ENCODE assay signal across 17 cellular contexts in the genomic region with DNA sequence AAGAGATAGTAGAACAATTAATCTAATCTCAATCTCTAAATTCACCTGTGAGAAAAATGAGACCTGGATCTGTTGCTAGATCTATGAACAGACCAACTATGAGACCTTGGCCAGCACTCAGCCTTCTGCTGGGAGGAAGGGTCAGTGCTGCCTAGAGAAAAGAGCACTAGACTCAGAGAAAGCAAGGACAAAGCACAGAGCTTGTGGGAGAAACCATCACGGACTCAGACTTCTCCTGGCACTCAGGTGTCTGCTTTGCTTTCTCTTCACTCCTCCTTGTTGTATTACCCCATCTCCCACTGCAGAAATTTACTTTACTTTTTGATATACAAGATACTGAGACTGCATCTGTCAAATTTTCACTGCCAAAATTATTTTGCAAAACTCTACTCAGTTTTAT.
A peak's percentile ranks its signal among the peaks of the same experiment; 100 is the strongest.
DNase-seq lines count a peak whose midpoint lies in the region; ATAC-seq and TF ChIP-seq lines count a peak whose summit lies in the region.
"Had no signal": no experiment of that assay in that cellular context is flagged by ENCODE, and none has a peak within 500 bp of the region (broad histone marks: within the 10 kb centered on the region; RNA-seq: fewer than 3 reads in every experiment).

No MANE protein-coding gene starts in this region.

- H3K4me1 ChIP-seq in GM23338 (ENCODE audit: insufficient read depth) (no peaks in the 10 kb centered on the region), iPS-15b (ENCODE audit: control insufficient read depth, insufficient read depth, low read length) (no peaks in the 10 kb centered on the region), smooth muscle cell (ENCODE audit: low read depth) (no peaks in the 10 kb centered on the region)
- H3K4me1 ChIP-seq: BE2C, Peyer's patch had no signal

- H3K4me2 ChIP-seq in GM23338 (peak overlapping the region; percentile 58; the same call in 1 of the 2 replicates), smooth muscle cell (peak overlapping the region; percentile 57)
- H3K4me2 ChIP-seq: KMS-11 had no signal

- ATAC-seq in GM23338 (no peak), GM21737 (IDR thresholded peaks at IDR 0.05; ENCODE audit: unreplicated experiment) (no peak)

- H2AFZ ChIP-seq in GM23338, result no peak overlapping the region
- peak overlapping the region; percentile 71 for H2AFZ ChIP-seq in smooth muscle cell (ENCODE audit: low read depth)

- H3K4me3 Mint-ChIP-seq in GM23338, result no peak overlapping the region
- H3K4me3 Mint-ChIP-seq: CD4-positive, alpha-beta memory T cell had no signal

- H3K9ac ChIP-seq in iPS-15b (ENCODE audit: low read depth, low read length) (peak overlapping the region; percentile 82), smooth muscle cell (ENCODE audit: low read depth) (peak overlapping the region; percentile 40)
- H3K9ac ChIP-seq: KMS-11 had no signal

- peaks cover 5% of the 10 kb centered on the region; the same call in 2 of the 3 replicates for H3K36me3 Mint-ChIP-seq in GM23338 (ENCODE audit: low read depth)
- H3K36me3 Mint-ChIP-seq: CD4-positive, alpha-beta memory T cell had no signal

- H3K36me3 ChIP-seq in GM23338 (ENCODE audit: insufficient read depth) (no peaks in the 10 kb centered on the region), iPS-15b (ENCODE audit: control insufficient read depth, insufficient read depth, low read length) (no peaks in the 10 kb centered on the region), smooth muscle cell (ENCODE audit: low read depth) (no peaks in the 10 kb centered on the region)
- H3K36me3 ChIP-seq: BE2C, MG63, Peyer's patch had no signal

- H4K20me1 ChIP-seq in GM23338 (replicated peaks; ENCODE audit: insufficient read depth) (no peaks in the 10 kb centered on the region), smooth muscle cell (ENCODE audit: low read depth) (no peaks in the 10 kb centered on the region)

- DNase-seq in GM23338 (ENCODE audit: low spot score) (no peak), RPMI8226 (peak; percentile 64), smooth muscle cell (lab: John Stamatoyannopoulos, UW; ENCODE audit: unreplicated experiment) (no peak), GOT3 (lab: John Stamatoyannopoulos, UW) (no peak), NK-92 (lab: John Stamatoyannopoulos, UW; ENCODE audit: unreplicated experiment) (no peak)
- DNase-seq: BE2C; CD4-positive, alpha-beta memory T cell; MG63; NCI-H1930; NCI-H2171; NCI-H446 treated with DMSO at 0.1 percent for 48 hours; NCI-H748 treated with DMSO at 0.1 percent for 48 hours; Peyer's patch; SHP77 treated with DMSO at 0.1 percent for 48 hours had no signal

- WGBS in smooth muscle cell (ENCODE audit: low lambda C conversion rate), result 88% methylated on average over 1 of the region's 1 CpG

- TF ChIP-seq CTCF in GM23338 (conservative IDR thresholded peaks at IDR 0.05; ENCODE audit: low read depth in 2 of 2) (no peak), smooth muscle cell (IDR thresholded peaks at IDR 0.05; ENCODE audit: borderline replicate concordance, insufficient read depth, poor library complexity, severe bottlenecking) (no peak)

- H3K9me3 ChIP-seq in iPS-15b (ENCODE audit: control insufficient read depth, insufficient read depth, low read length) (no peaks in the 10 kb centered on the region), smooth muscle cell (replicated peaks; ENCODE audit: low read depth) (no peaks in the 10 kb centered on the region)
- H3K9me3 ChIP-seq: BE2C, MG63, Peyer's patch had no signal

- H3K4me1 Mint-ChIP-seq in GM23338, result peaks cover 6% of the 10 kb centered on the region; the same call in 2 of the 3 replicates
- H3K4me1 Mint-ChIP-seq: CD4-positive, alpha-beta memory T cell had no signal

- no peaks in the 10 kb centered on the region for H3K27me3 ChIP-seq in GM23338 (ENCODE audit: insufficient read depth)
- no peaks in the 10 kb centered on the region for H3K27me3 ChIP-seq in iPS-15b (ENCODE audit: control insufficient read depth, insufficient read depth, low read length)
- no peaks in the 10 kb centered on the region for H3K27me3 ChIP-seq in smooth muscle cell (ENCODE audit: low read depth)
- H3K27me3 ChIP-seq: BE2C, MG63, Peyer's patch had no signal

- H3K79me2 ChIP-seq in GM23338 (replicated peaks; ENCODE audit: insufficient read depth) (no peaks in the 10 kb centered on the region), smooth muscle cell (ENCODE audit: low read depth) (no peaks in the 10 kb centered on the region)

- H3K27ac Mint-ChIP-seq in GM23338, result no peak overlapping the region; the same call in 1 of the 2 replicates
- H3K27ac Mint-ChIP-seq: CD4-positive, alpha-beta memory T cell had no signal

- H3K27ac ChIP-seq in GM23338 (ENCODE audit: low read depth) (peak overlapping the region; percentile 13; the same call in 1 of the 2 replicates), smooth muscle cell (ENCODE audit: low read depth) (peak overlapping the region; percentile 61)
- H3K27ac ChIP-seq: KMS-11, Peyer's patch had no signal

- H3F3A ChIP-seq in GM23338 (replicated peaks; ENCODE audit: low read depth) (no peaks in the 10 kb centered on the region), smooth muscle cell (ENCODE audit: low read depth) (no peaks in the 10 kb centered on the region)

- H3K27me3 Mint-ChIP-seq in GM23338 (ENCODE audit: insufficient read depth, low read depth, poor library complexity), result no peaks in the 10 kb centered on the region
- H3K27me3 Mint-ChIP-seq: CD4-positive, alpha-beta memory T cell had no signal

- peak overlapping the region; percentile 41 for H3K4me3 ChIP-seq in GM23338
- peak overlapping the region; percentile 56 for H3K4me3 ChIP-seq in iPS-15b (ENCODE audit: low read depth, low read length)
- H3K4me3 ChIP-seq in smooth muscle cell, result peak overlapping the region; percentile 36
- H3K4me3 ChIP-seq: MG63, Peyer's patch had no signal

- no peaks in the 10 kb centered on the region for H3K9me2 ChIP-seq in GM23338 (ENCODE audit: insufficient read depth)

- H3K9me3 Mint-ChIP-seq in GM23338, result peaks cover 9% of the 10 kb centered on the region; the same call in 2 of the 3 replicates

TF ChIP-seq in GM23338, 12 proteins besides CTCF, POLR2A, EP300 and RAD21 (continues in another document):
- TF ChIP-seq JUNB (IDR thresholded peaks at IDR 0.05; ENCODE audit: unreplicated experiment) (no peak), ZNF331 (CRISPR knock-in tag; IDR thresholded peaks at IDR 0.05; ENCODE audit: low read depth) (no peak), STAT1 (IDR thresholded peaks at IDR 0.05; ENCODE audit: unreplicated experiment) (no peak), EZH2 (IDR thresholded peaks at IDR 0.05; ENCODE audit: low read depth, unreplicated experiment) (no peak), ZNF114 (CRISPR knock-in tag; IDR thresholded peaks at IDR 0.05) (no peak), EZH2phosphoT487 (IDR thresholded peaks at IDR 0.05; ENCODE audit: unreplicated experiment) (no peak)
- TF ChIP-seq, protein P1, sequence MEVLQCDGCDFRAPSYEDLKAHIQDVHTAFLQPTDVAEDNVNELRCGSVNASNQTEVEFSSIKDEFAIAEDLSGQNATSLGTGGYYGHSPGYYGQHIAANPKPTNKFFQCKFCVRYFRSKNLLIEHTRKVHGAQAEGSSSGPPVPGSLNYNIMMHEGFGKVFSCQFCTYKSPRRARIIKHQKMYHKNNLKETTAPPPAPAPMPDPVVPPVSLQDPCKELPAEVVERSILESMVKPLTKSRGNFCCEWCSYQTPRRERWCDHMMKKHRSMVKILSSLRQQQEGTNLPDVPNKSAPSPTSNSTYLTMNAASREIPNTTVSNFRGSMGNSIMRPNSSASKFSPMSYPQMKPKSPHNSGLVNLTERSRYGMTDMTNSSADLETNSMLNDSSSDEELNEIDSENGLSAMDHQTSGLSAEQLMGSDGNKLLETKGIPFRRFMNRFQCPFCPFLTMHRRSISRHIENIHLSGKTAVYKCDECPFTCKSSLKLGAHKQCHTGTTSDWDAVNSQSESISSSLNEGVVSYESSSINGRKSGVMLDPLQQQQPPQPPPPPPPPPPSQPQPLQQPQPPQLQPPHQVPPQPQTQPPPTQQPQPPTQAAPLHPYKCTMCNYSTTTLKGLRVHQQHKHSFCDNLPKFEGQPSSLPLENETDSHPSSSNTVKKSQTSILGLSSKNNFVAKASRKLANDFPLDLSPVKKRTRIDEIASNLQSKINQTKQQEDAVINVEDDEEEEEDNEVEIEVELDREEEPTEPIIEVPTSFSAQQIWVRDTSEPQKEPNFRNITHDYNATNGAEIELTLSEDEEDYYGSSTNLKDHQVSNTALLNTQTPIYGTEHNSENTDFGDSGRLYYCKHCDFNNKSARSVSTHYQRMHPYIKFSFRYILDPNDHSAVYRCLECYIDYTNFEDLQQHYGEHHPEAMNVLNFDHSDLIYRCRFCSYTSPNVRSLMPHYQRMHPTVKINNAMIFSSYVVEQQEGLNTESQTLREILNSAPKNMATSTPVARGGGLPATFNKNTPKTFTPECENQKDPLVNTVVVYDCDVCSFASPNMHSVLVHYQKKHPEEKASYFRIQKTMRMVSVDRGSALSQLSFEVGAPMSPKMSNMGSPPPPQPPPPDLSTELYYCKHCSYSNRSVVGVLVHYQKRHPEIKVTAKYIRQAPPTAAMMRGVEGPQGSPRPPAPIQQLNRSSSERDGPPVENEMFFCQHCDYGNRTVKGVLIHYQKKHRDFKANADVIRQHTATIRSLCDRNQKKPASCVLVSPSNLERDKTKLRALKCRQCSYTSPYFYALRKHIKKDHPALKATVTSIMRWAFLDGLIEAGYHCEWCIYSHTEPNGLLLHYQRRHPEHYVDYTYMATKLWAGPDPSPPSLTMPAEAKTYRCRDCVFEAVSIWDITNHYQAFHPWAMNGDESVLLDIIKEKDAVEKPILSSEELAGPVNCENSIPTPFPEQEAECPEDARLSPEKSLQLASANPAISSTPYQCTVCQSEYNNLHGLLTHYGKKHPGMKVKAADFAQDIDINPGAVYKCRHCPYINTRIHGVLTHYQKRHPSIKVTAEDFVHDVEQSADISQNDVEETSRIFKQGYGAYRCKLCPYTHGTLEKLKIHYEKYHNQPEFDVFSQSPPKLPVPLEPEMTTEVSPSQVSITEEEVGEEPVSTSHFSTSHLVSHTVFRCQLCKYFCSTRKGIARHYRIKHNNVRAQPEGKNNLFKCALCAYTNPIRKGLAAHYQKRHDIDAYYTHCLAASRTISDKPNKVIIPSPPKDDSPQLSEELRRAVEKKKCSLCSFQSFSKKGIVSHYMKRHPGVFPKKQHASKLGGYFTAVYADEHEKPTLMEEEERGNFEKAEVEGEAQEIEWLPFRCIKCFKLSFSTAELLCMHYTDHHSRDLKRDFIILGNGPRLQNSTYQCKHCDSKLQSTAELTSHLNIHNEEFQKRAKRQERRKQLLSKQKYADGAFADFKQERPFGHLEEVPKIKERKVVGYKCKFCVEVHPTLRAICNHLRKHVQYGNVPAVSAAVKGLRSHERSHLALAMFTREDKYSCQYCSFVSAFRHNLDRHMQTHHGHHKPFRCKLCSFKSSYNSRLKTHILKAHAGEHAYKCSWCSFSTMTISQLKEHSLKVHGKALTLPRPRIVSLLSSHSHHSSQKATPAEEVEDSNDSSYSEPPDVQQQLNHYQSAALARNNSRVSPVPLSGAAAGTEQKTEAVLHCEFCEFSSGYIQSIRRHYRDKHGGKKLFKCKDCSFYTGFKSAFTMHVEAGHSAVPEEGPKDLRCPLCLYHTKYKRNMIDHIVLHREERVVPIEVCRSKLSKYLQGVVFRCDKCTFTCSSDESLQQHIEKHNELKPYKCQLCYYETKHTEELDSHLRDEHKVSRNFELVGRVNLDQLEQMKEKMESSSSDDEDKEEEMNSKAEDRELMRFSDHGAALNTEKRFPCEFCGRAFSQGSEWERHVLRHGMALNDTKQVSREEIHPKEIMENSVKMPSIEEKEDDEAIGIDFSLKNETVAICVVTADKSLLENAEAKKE (CRISPR knock-in tag; IDR thresholded peaks at IDR 0.05), result no peak
